In genomic region chr4:577499-578450, GRCh38 we compare ENCODE assay signal across 8 cellular contexts. TPM values are rescaled to one million over a fixed set of nuclear protein-coding genes. Genes with fewer than 3 reads are reported as not detected.
DNase-seq lines count a peak whose midpoint lies in the region; ATAC-seq and TF ChIP-seq lines count a peak whose summit lies in the region.

No MANE protein-coding gene starts in this region.

- peak overlapping the region; percentile 89 for H3K4me3 Mint-ChIP-seq in GM23338
- H3K4me3 Mint-ChIP-seq in activated naive CD8-positive, alpha-beta T cell = peak overlapping the region; percentile 67

- H3K27ac ChIP-seq in ACC112 (ENCODE audit: low read depth, low read length) = no peak overlapping the region
- no peak overlapping the region for H3K27ac ChIP-seq in GM23338 (ENCODE audit: low read depth)

- peaks cover 72% of the 10 kb centered on the region for H3K27me3 Mint-ChIP-seq in GM23338 (ENCODE audit: insufficient read depth, low read depth, poor library complexity)
- H3K27me3 Mint-ChIP-seq in activated naive CD8-positive, alpha-beta T cell = peaks cover 44% of the 10 kb centered on the region

- H3K9me3 Mint-ChIP-seq in GM23338 = peaks cover 6% of the 10 kb centered on the region; the same call in 2 of the 3 replicates
- no peaks in the 10 kb centered on the region for H3K9me3 Mint-ChIP-seq in activated naive CD8-positive, alpha-beta T cell (ENCODE audit: low read depth)

- ATAC-seq in GM23338 (peak; percentile 42), GM21576 (IDR thresholded peaks at IDR 0.05; ENCODE audit: unreplicated experiment) (no peak)

- H3K27me3 ChIP-seq in ACC112 (ENCODE audit: insufficient read depth, low read length) (peaks cover 84% of the 10 kb centered on the region), GM23338 (ENCODE audit: insufficient read depth) (peaks cover 90% of the 10 kb centered on the region)

- no peaks in the 10 kb centered on the region for H3K79me2 ChIP-seq in ACC112 (ENCODE audit: control insufficient read depth, insufficient read depth, low read length, unreplicated experiment)
- no peaks in the 10 kb centered on the region for H3K79me2 ChIP-seq in GM23338 (replicated peaks; ENCODE audit: insufficient read depth)

- H3K4me3 ChIP-seq in ACC112 (ENCODE audit: low read depth, low read length) (peak overlapping the region; percentile 21; the same call in 1 of the 2 replicates), GM23338 (peak overlapping the region; percentile 83)

- H3K9me2 ChIP-seq in GM23338 (ENCODE audit: insufficient read depth) = no peaks in the 10 kb centered on the region

- H3K4me1 ChIP-seq in ACC112 (ENCODE audit: control insufficient read depth, insufficient read depth, low read length, unreplicated experiment) = peaks cover 3% of the 10 kb centered on the region
- H3K4me1 ChIP-seq in GM23338 (ENCODE audit: insufficient read depth) = peaks cover 31% of the 10 kb centered on the region

- H2AFZ ChIP-seq in ACC112 (ENCODE audit: low read length, unreplicated experiment) (no peak overlapping the region), GM23338 (peak overlapping the region; percentile 92)

- H3K36me3 ChIP-seq in ACC112 (ENCODE audit: insufficient read depth, low read length) (no peaks in the 10 kb centered on the region), GM23338 (ENCODE audit: insufficient read depth) (no peaks in the 10 kb centered on the region)

- peaks cover 11% of the 10 kb centered on the region for H3F3A ChIP-seq in GM23338 (replicated peaks; ENCODE audit: low read depth)

- H4K20me1 ChIP-seq in GM23338 (replicated peaks; ENCODE audit: insufficient read depth) = peaks cover 5% of the 10 kb centered on the region; the same call in 1 of the 2 replicates

- peaks cover 24% of the 10 kb centered on the region for H3K4me1 Mint-ChIP-seq in GM23338
- peaks cover 11% of the 10 kb centered on the region for H3K4me1 Mint-ChIP-seq in activated naive CD8-positive, alpha-beta T cell (ENCODE audit: low read depth)

- H3K36me3 Mint-ChIP-seq in GM23338 (ENCODE audit: low read depth) = peaks cover 2% of the 10 kb centered on the region; the same call in 2 of the 3 replicates
- H3K36me3 Mint-ChIP-seq in activated naive CD8-positive, alpha-beta T cell = no peaks in the 10 kb centered on the region

- peak; percentile 81 for DNase-seq in GM23338 (ENCODE audit: low spot score)
- DNase-seq in kidney glomerular epithelial cell (lab: John Stamatoyannopoulos, UW) = peak; percentile 4
- DNase-seq in NAMALWA (ENCODE audit: low spot score) = no peak
- DNase-seq in NK-92 treated with Interleukin-12 subunit alpha and Interleukin-12 subunit beta, amount 100 ng/mL, for 24 hours (lab: John Stamatoyannopoulos, UW) = no peak
- DNase-seq in NCI-H2029 treated with DMSO at 0.1 percent for 48 hours (lab: John Stamatoyannopoulos, UW) = no peak

- H3K4me2 ChIP-seq in GM23338 = peak overlapping the region; percentile 93

- H3K27ac Mint-ChIP-seq in GM23338 = no peak overlapping the region
- no peak overlapping the region for H3K27ac Mint-ChIP-seq in activated naive CD8-positive, alpha-beta T cell

- no peak for TF ChIP-seq CTCF in GM23338 (conservative IDR thresholded peaks at IDR 0.05; ENCODE audit: low read depth in 2 of 2)

TF ChIP-seq in GM23338, 12 proteins besides CTCF, POLR2A, EP300 and RAD21:
- TF ChIP-seq NANOG (IDR thresholded peaks at IDR 0.05; ENCODE audit: borderline replicate concordance) (no peak), EZH2phosphoT487 (IDR thresholded peaks at IDR 0.05; ENCODE audit: unreplicated experiment) (peak; percentile 57), EZH2 (IDR thresholded peaks at IDR 0.05; ENCODE audit: low read depth, unreplicated experiment) (peak; percentile 53)

RNA-seq across cellular contexts. Expression of gene TMEM271, which starts 1.7 kb away (rescaled TPM):
- 0.62 TPM in 1 of 2 replicates, not detected in the other for total RNA-seq in GM23338 (2014; rRNA removed; shearing (Covaris generic))
- polyA plus RNA-seq in GM23338 (2016; fragmentation: Nextera tagmentation; extraction: Ambion mirVana) = 0.11 and 0.21 TPM in 2 replicates

RNA-seq across cellular contexts. Expression of gene PDE6B, which starts 47.6 kb away (rescaled TPM):
- 3.1 and 5.0 TPM in 2 replicates for total RNA-seq in GM23338 (2014; rRNA removed; shearing (Covaris generic))
- polyA plus RNA-seq in GM23338 (2016; fragmentation: Nextera tagmentation; extraction: Ambion mirVana) = 3.3 and 3.4 TPM in 2 replicates

Comparison
In these comparisons a context has a peak if more than half of its experiments do, and no peak if none do; other contexts are left out.
1. DNase-seq: peak in GM23338 (single experiment) and kidney glomerular epithelial cell (single experiment); none in NAMALWA (single experiment), NK-92 treated with Interleukin-12 subunit alpha and Interleukin-12 subunit beta, amount 100 ng/mL, for 24 hours (single experiment) and NCI-H2029 treated with DMSO at 0.1 percent for 48 hours (single experiment).